Comparison of ENCODE assay signal across 29 cellular contexts in the genomic region with DNA sequence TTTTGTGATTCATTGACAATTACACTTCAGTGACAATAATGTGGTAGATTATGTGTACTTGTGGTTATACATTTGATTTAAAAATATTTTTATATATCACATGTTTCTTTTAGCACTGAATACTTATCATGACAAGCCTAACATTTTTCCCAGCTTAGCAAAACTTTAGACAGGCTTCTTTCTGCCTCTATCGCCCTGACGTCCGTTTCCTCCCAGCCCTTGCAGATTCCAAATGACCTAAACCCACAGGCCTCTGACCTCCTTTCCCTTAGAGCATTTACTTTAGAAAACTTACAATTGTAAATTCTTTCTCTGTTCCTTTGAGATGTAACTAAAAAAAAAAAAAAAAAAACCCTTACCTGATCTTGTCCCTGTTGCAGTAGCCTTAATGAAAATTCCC.
"Had no signal": no experiment of that assay in that cellular context is flagged by ENCODE, and none has a peak within 500 bp of the region (broad histone marks: within the 10 kb centered on the region; RNA-seq: fewer than 3 reads in every experiment).

No MANE protein-coding gene starts in this region.

- ATAC-seq: activated CD4-positive, CD25-positive, alpha-beta regulatory T cell treated with anti-CD3 and anti-CD28 coated beads, Interleukin-2, amount 50 U/mL, for 24 hours; naive thymus-derived CD4-positive, alpha-beta T cell; pancreas; T-helper 17 cell had no signal

- H3K4me1 ChIP-seq: adrenal gland, breast epithelium, left ventricle myocardium inferior, pancreas, prostate gland, spleen, tibial nerve had no signal

- H3K27me3 Mint-ChIP-seq: activated naive CD8-positive, alpha-beta T cell treated with anti-CD3 and anti-CD28 coated beads for 36 hours; T-helper 17 cell had no signal

- H3K36me3 ChIP-seq: adrenal gland, breast epithelium, left ventricle myocardium inferior, pancreas, prostate gland, spleen, tibial nerve, WERI-Rb-1 had no signal

- DNase-seq: activated CD4-positive, alpha-beta T cell treated with anti-CD3 and anti-CD28 coated beads for 48 hours; activated CD4-positive, alpha-beta T cell treated with anti-CD3 and anti-CD28 coated beads, Interleukin-2, amount 50 U/mL, for 48 hours; activated CD8-positive, alpha-beta memory T cell treated with anti-CD3 and anti-CD28 coated beads for 24 hours; activated effector memory CD4-positive, alpha-beta T cell treated with Interleukin-2 at 50 U/mL for 16 hours; activated naive CD4-positive, alpha-beta T cell treated with anti-CD3 and anti-CD28 coated beads for 36 hours; activated naive CD8-positive, alpha-beta T cell treated with anti-CD3 and anti-CD28 coated beads for 36 hours; adrenal gland; aorta; central memory CD4-positive, alpha-beta T cell; effector CD8-positive, alpha-beta T cell; head of caudate nucleus; hippocampal formation; kidney glomerular epithelial cell; left ventricle myocardium inferior; naive thymus-derived CD4-positive, alpha-beta T cell; pancreas; retina; spleen; stimulated activated CD4-positive, alpha-beta T cell treated with anti-CD3 and anti-CD28 coated beads, Interleukin-2, amount 100 ng/mL, for 48 hours; stimulated activated naive CD4-positive, alpha-beta T cell treated with Interleukin-2 at 50 U/mL for 16 hours; SW 1271; T-helper 17 cell; T1000; WERI-Rb-1 had no signal

- H3K9me3 ChIP-seq: adrenal gland, breast epithelium, pancreas, prostate gland, tibial nerve had no signal

- H3K27ac ChIP-seq: adrenal gland, breast epithelium, left ventricle myocardium inferior, pancreas, prostate gland, spleen, tibial nerve, WERI-Rb-1 had no signal

- H3K4me3 ChIP-seq: adrenal gland, breast epithelium, left ventricle myocardium inferior, pancreas, prostate gland, spleen, tibial nerve had no signal

- H3K4me1 Mint-ChIP-seq: activated naive CD8-positive, alpha-beta T cell treated with anti-CD3 and anti-CD28 coated beads for 36 hours; naive thymus-derived CD4-positive, alpha-beta T cell; T-helper 17 cell had no signal

- H3K27ac Mint-ChIP-seq: activated naive CD4-positive, alpha-beta T cell treated with anti-CD3 and anti-CD28 coated beads for 36 hours; activated naive CD8-positive, alpha-beta T cell treated with anti-CD3 and anti-CD28 coated beads for 36 hours; naive thymus-derived CD4-positive, alpha-beta T cell; T-helper 17 cell had no signal

- H3K36me3 Mint-ChIP-seq: activated naive CD8-positive, alpha-beta T cell treated with anti-CD3 and anti-CD28 coated beads for 36 hours; naive thymus-derived CD4-positive, alpha-beta T cell had no signal

- FAIRE-seq: endometrium, pancreas had no signal

- H3K4me3 Mint-ChIP-seq: activated naive CD4-positive, alpha-beta T cell treated with anti-CD3 and anti-CD28 coated beads for 36 hours; activated naive CD8-positive, alpha-beta T cell treated with anti-CD3 and anti-CD28 coated beads for 36 hours; naive thymus-derived CD4-positive, alpha-beta T cell; T-helper 17 cell had no signal

- H3K27me3 ChIP-seq: adrenal gland, breast epithelium, pancreas, spleen, tibial nerve had no signal
